In the genomic region with DNA sequence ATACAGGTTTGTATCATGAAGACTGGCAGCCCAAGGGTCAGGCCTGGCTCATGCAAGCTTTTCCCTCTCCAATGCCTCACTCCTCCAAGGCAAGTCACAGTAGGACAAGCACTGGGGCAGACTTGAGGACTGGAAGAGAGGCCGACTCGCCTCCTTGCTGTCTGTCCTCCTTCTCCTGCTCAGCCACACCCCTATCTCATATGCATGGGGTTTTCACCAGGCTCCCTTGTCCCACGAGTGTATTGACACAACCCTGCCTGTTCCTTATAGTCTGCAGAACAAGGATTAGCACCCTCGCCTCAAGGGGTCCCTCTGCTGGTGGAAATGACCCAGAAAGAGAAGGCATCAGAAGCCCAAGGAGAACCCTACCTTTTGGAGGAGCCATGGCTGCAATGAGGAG, we compare ENCODE assay signal across 8 cellular contexts.
DNase-seq lines count a peak whose midpoint lies in the region; ATAC-seq and TF ChIP-seq lines count a peak whose summit lies in the region.

No MANE protein-coding gene starts in this region.

- H3K4me3 Mint-ChIP-seq in activated CD4-positive, alpha-beta T cell treated with anti-CD3 and anti-CD28 coated beads, Interleukin-2, amount 10 ng/mL, durations not matched to agents 24 days and 14 days: no peak overlapping the region

- TF ChIP-seq CTCF in astrocyte of the spinal cord (IDR thresholded peaks at IDR 0.05; ENCODE audit: low read depth, low read length) (peak; percentile 56), psoas muscle (IDR thresholded peaks at IDR 0.05) (peak; percentile 39)

- peak in 3 of 4 donors; percentile 40 to 68 (median 41) for ATAC-seq in psoas muscle
- no peak for ATAC-seq in GM18867 (IDR thresholded peaks at IDR 0.05; ENCODE audit: unreplicated experiment)
- ATAC-seq in HG02798 (IDR thresholded peaks at IDR 0.05; ENCODE audit: poor library complexity, unreplicated experiment): no peak

- peak; percentile 59 for DNase-seq in activated CD4-positive, alpha-beta T cell treated with anti-CD3 and anti-CD28 coated beads, Interleukin-2, amount 10 ng/mL, durations not matched to agents 24 days and 14 days
- DNase-seq in activated CD4-positive, alpha-beta T cell treated with anti-CD3 and anti-CD28 coated beads for 1 hour: no peak
- DNase-seq in MG63 (peak; percentile 19), astrocyte of the spinal cord (ENCODE audit: low read depth, low spot score) (peak; percentile 45), psoas muscle (no peak), AG20443 (ENCODE audit: low spot score) (no peak)

- H3K9me3 Mint-ChIP-seq in activated CD4-positive, alpha-beta T cell treated with anti-CD3 and anti-CD28 coated beads, Interleukin-2, amount 10 ng/mL, durations not matched to agents 24 days and 14 days: peaks cover 4% of the 10 kb centered on the region

- H3K27me3 Mint-ChIP-seq in activated CD4-positive, alpha-beta T cell treated with anti-CD3 and anti-CD28 coated beads, Interleukin-2, amount 10 ng/mL, durations not matched to agents 24 days and 14 days: no peaks in the 10 kb centered on the region

- peak overlapping the region; percentile 53 for H3K27ac ChIP-seq in psoas muscle

- in situ Hi-C loops in astrocyte of the spinal cord (cut with HindIII; ENCODE audit: low sequenced_read_pairs): no loop called here

- H3K27me3 ChIP-seq in MG63 (no peaks in the 10 kb centered on the region; the same call in 1 of the 2 replicates), psoas muscle (ENCODE audit: insufficient read depth in 3 of 3, low read length in 2 of 3) (no peaks in the 10 kb centered on the region)

- H3K9me3 ChIP-seq in MG63 (peaks cover 9% of the 10 kb centered on the region; the same call in 1 of the 2 replicates), psoas muscle (no peaks in the 10 kb centered on the region)

- no peak overlapping the region for H3K27ac Mint-ChIP-seq in activated CD4-positive, alpha-beta T cell treated with anti-CD3 and anti-CD28 coated beads, Interleukin-2, amount 10 ng/mL, durations not matched to agents 24 days and 14 days

- no peak overlapping the region for H3K4me3 ChIP-seq in MG63
- H3K4me3 ChIP-seq in astrocyte of the spinal cord (ENCODE audit: low read depth, low read length): no peak overlapping the region
- no peak overlapping the region for H3K4me3 ChIP-seq in psoas muscle

- no peaks in the 10 kb centered on the region for H3K4me1 Mint-ChIP-seq in activated CD4-positive, alpha-beta T cell treated with anti-CD3 and anti-CD28 coated beads, Interleukin-2, amount 10 ng/mL, durations not matched to agents 24 days and 14 days

- intact Hi-C loops in activated CD4-positive, alpha-beta T cell treated with anti-CD3 and anti-CD28 coated beads, Interleukin-2, amount 10 ng/mL, durations not matched to agents 24 days and 14 days (cut with micrococcal nuclease): no loop called here
- intact Hi-C loops in psoas muscle (cut with DNase I): loop anchor here in 1 of 2 donors (10.0 kb wide), 1 partner anchor 859 kb away; no protein-coding TSS in a partner anchor

- no peaks in the 10 kb centered on the region for H3K36me3 ChIP-seq in MG63
- H3K36me3 ChIP-seq in psoas muscle (ENCODE audit: insufficient read depth in 1 of 2, low read depth in 1 of 2): no peaks in the 10 kb centered on the region

- 68 to 75% (median 72%) methylated on average over 4 of the region's 4 CpGs for WGBS in psoas muscle, 3 donors

- H3K36me3 Mint-ChIP-seq in activated CD4-positive, alpha-beta T cell treated with anti-CD3 and anti-CD28 coated beads, Interleukin-2, amount 10 ng/mL, durations not matched to agents 24 days and 14 days (ENCODE audit: low read depth): no peaks in the 10 kb centered on the region

- peaks cover 13% of the 10 kb centered on the region for H3K4me1 ChIP-seq in psoas muscle

Comparison
In these comparisons a context has a peak if more than half of its experiments do, and no peak if none do; other contexts are left out.
1. DNase-seq: peak in activated CD4-positive, alpha-beta T cell treated with anti-CD3 and anti-CD28 coated beads, Interleukin-2, amount 10 ng/mL, durations not matched to agents 24 days and 14 days (single experiment), MG63 (single experiment) and astrocyte of the spinal cord (single experiment); none in activated CD4-positive, alpha-beta T cell treated with anti-CD3 and anti-CD28 coated beads for 1 hour (single experiment), psoas muscle (0 of 2) and AG20443 (single experiment).
2. ATAC-seq: peak in psoas muscle (3 of 4); none in GM18867 (single experiment) and HG02798 (single experiment).